8 cellular contexts compared by ENCODE assay signal in the genomic region with DNA sequence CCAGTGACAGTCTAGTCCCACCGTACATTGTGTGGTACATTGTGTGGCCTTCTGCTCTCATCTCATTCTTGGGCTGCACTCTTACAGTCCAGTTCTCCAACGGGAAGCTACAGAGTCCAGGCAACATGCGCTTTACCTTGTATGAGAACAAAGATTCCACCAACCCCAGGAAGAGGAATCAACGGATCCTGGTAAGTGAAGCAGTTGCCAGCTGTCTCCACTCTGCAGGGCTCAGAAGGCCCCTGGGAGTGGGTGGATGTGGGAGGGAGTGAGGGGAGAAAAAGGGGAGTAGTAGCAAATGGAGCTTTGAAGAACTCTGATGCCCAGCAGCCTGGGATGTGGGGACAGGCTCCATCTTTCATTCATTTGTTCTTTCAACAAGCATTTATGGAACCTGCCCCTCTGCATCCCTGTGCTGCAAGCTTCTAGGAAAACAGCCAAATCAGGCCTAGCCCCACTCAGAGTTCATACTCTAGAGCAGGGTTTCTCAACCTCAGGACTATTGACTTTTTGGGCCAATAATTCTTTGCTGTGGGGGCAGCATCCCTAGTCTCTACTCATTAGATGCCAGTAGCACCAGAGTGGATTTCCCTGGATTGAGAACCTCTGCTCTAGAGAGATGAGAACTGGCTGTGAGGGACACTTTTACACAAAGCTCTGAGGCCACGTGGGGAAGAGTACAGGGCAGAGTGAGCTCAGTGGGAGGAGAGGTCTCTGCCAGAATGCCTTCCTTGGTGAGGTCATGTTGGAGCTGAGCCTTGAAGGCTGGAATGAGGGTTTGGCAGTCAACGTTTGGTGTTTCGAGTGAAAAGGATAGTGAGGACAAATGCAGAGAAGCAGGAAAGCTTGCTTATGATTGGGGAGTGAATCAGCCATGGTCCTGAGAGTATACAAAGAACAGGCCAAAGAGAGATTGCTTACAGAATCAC. TPM values are rescaled to one million over a fixed set of nuclear protein-coding genes. Genes with fewer than 3 reads are reported as not detected.
DNase-seq lines count a peak whose midpoint lies in the region; ATAC-seq, FAIRE-seq and TF ChIP-seq lines count a peak whose summit lies in the region.

No MANE protein-coding gene starts in this region.

- in situ Hi-C loops in GM12878 (cut with MboI) = loop anchor here (5.0 to 25.0 kb wide), 2 partner anchors 420 to 525 kb away; no protein-coding TSS in a partner anchor

- WGBS in GM12878 (ENCODE audit: insufficient coverage, insufficient replicate concordance, low lambda C conversion rate, missing lambda C conversion rate) = 5% methylated on average over 7 of the region's 7 CpGs
- 25% methylated on average over 7 of the region's 7 CpGs for WGBS in smooth muscle cell (ENCODE audit: low lambda C conversion rate)

- DNase-seq in Calu3 (no peak), LHCN-M2 (ENCODE audit: low read depth) (peak; percentile 65), GM12878 (ENCODE audit: low read depth, low spot score) (no peak), smooth muscle cell (lab: John Stamatoyannopoulos, UW; ENCODE audit: unreplicated experiment) (no peak), posterior vena cava (ENCODE audit: low spot score) (no peak)

- CTCF ChIA-PET in Calu3 (lab: Charles Lee) = no interaction called here
- CTCF ChIA-PET in GM12878 (lab: Yijun Ruan, JAX) = interaction anchor here (0.8 to 3.0 kb wide), 9 partner anchors 9 to 310 kb away, joined by 3 to 13 read pairs (median 4); a partner anchor contains a TSS

- H4K20me1 ChIP-seq in GM12878 (ENCODE audit: control insufficient read depth, insufficient read depth) (no peaks in the 10 kb centered on the region), smooth muscle cell (ENCODE audit: low read depth) (no peaks in the 10 kb centered on the region)

- no peaks in the 10 kb centered on the region for H3K27me3 Mint-ChIP-seq in Calu3 (ENCODE audit: unreplicated experiment)

- RAD21 ChIA-PET in GM12878 (lab: Charles Lee; ENCODE audit: unreplicated experiment) = interaction anchor here (0.8 to 3.7 kb wide), 11 partner anchors 21 to 416 kb away, joined by 3 to 18 read pairs (median 5); a partner anchor contains a TSS

- H3K9ac ChIP-seq in GM12878 (ENCODE audit: control insufficient read depth, insufficient read depth, low read length) (peak overlapping the region; percentile 92), iPS-20b (ENCODE audit: low read depth, low read length) (peak overlapping the region; percentile 81; the same call in 1 of the 2 replicates), smooth muscle cell (ENCODE audit: low read depth) (peak overlapping the region; percentile 66)

- TF ChIP-seq CTCF in Calu3 (IDR thresholded peaks at IDR 0.05; ENCODE audit: unreplicated experiment) = no peak
- no peak for TF ChIP-seq CTCF in GM12878 (IDR thresholded peaks at IDR 0.05 in 2 of 3, conservative IDR thresholded peaks at IDR 0.05 in 1 of 3; ENCODE audit: control insufficient read depth in 2 of 3, extremely low read depth in 1 of 3, insufficient read depth in 1 of 3, low read depth in 3 of 3, low read length in 3 of 3)
- no peak for TF ChIP-seq CTCF in smooth muscle cell (IDR thresholded peaks at IDR 0.05; ENCODE audit: borderline replicate concordance, insufficient read depth, poor library complexity, severe bottlenecking)

- no peak for FAIRE-seq in GM12878 (lab: Jason Lieb, UNC)

- no peak for TF ChIP-seq RAD21 in GM12878 (IDR thresholded peaks at IDR 0.05; ENCODE audit: insufficient read depth, low read depth, low read length)

- H3K27me3 ChIP-seq in GM12878 (replicated peaks in 1 of 2; ENCODE audit: control insufficient read depth in 2 of 2, insufficient read depth in 2 of 2, low read length in 1 of 2) (0 out of 4 replicates have a peak, but pooled peaks cover 0 to under 1% of the 10 kb centered on the region in 2 experiments), iPS-20b (ENCODE audit: insufficient read depth, low read length) (no peaks in the 10 kb centered on the region), smooth muscle cell (ENCODE audit: low read depth) (no peaks in the 10 kb centered on the region)

- BruUV-seq in Calu3 (replicated peaks; lab: Mats Ljungman, UMichigan) (no TSS peak), GM12878 (replicated peaks; lab: Mats Ljungman, UMichigan) (TSS peak; percentile 51)

- peak overlapping the region; percentile 85 for H3K27ac Mint-ChIP-seq in Calu3 (ENCODE audit: unreplicated experiment)

- H3K9me3 ChIP-seq in GM12878 (replicated peaks; ENCODE audit: control insufficient read depth, insufficient read depth, low read length) = no peaks in the 10 kb centered on the region
- H3K9me3 ChIP-seq in iPS-20b (ENCODE audit: insufficient read depth, low read depth, low read length) = no peaks in the 10 kb centered on the region
- no peaks in the 10 kb centered on the region for H3K9me3 ChIP-seq in smooth muscle cell (replicated peaks; ENCODE audit: low read depth)

- no peaks in the 10 kb centered on the region for H3F3A ChIP-seq in smooth muscle cell (ENCODE audit: low read depth)

- POLR2A ChIA-PET in GM12878 (lab: Charles Lee) = interaction anchor here (0.6 to 4.0 kb wide), 12 partner anchors 10 to 348 kb away, joined by 3 to 28 read pairs (median 4); a partner anchor contains a TSS

- H3K9me3 Mint-ChIP-seq in Calu3 (ENCODE audit: low read depth, unreplicated experiment) = no peaks in the 10 kb centered on the region

- H3K4me3 Mint-ChIP-seq in Calu3 (ENCODE audit: low read depth, unreplicated experiment) = peak overlapping the region; percentile 75

- no peak for TF ChIP-seq EP300 in GM12878 (IDR thresholded peaks at IDR 0.05; ENCODE audit: borderline replicate concordance in 1 of 2, control insufficient read depth in 1 of 2, low read depth in 2 of 2, low read length in 2 of 2)

- peak overlapping the region; percentile 100 for H3K4me3 ChIP-seq in GM12878
- peak overlapping the region; percentile 89 for H3K4me3 ChIP-seq in iPS-20b (ENCODE audit: low read length)
- peak overlapping the region; percentile 60 for H3K4me3 ChIP-seq in smooth muscle cell

- TF ChIP-seq POLR2A in GM12878 (IDR thresholded peaks at IDR 0.05; ENCODE audit: low read depth, low read length) = no peak

- peaks cover 31% of the 10 kb centered on the region for H3K79me2 ChIP-seq in GM12878 (ENCODE audit: control insufficient read depth, insufficient read depth, low read length)
- H3K79me2 ChIP-seq in smooth muscle cell (ENCODE audit: low read depth) = no peaks in the 10 kb centered on the region

- SMC1A ChIA-PET in GM12878 (lab: Charles Lee; ENCODE audit: uncharacterized antibody, unreplicated experiment) = interaction anchor here (0.7 to 4.9 kb wide), 17 partner anchors 9 to 614 kb away, joined by 3 to 21 read pairs (median 5); a partner anchor contains a TSS

- H3K4me2 ChIP-seq in GM12878 (ENCODE audit: control insufficient read depth, insufficient read depth) = peak overlapping the region; percentile 99
- peak overlapping the region; percentile 96 for H3K4me2 ChIP-seq in smooth muscle cell

- peaks cover 13% of the 10 kb centered on the region for H3K36me3 Mint-ChIP-seq in Calu3 (ENCODE audit: insufficient read depth, unreplicated experiment)

- peak overlapping the region; percentile 71 for H3K27ac ChIP-seq in GM12878 (ENCODE audit: control insufficient read depth, insufficient read depth)
- no peak overlapping the region for H3K27ac ChIP-seq in iPS-20b (ENCODE audit: low read length)
- H3K27ac ChIP-seq in smooth muscle cell (ENCODE audit: low read depth) = peak overlapping the region; percentile 38

- H3K4me1 ChIP-seq in GM12878 (ENCODE audit: control insufficient read depth, insufficient read depth, low read length) (peaks cover 14% of the 10 kb centered on the region), iPS-20b (ENCODE audit: insufficient read depth, low read length) (peaks cover 6% of the 10 kb centered on the region; the same call in 1 of the 2 replicates), smooth muscle cell (ENCODE audit: low read depth) (peaks cover 12% of the 10 kb centered on the region)

- H2AFZ ChIP-seq in GM12878 (ENCODE audit: control insufficient read depth, low read depth, low read length) (peak overlapping the region; percentile 94; the same call in 1 of the 2 replicates), smooth muscle cell (ENCODE audit: low read depth) (peak overlapping the region; percentile 68)

- H3K36me3 ChIP-seq in GM12878 (ENCODE audit: control insufficient read depth in 2 of 2, insufficient read depth in 2 of 2, low read length in 1 of 2) = peaks cover 0 to 9% of the 10 kb centered on the region in 2 experiments; a peak in 1 of 4 replicates
- peaks cover 46% of the 10 kb centered on the region for H3K36me3 ChIP-seq in iPS-20b (ENCODE audit: insufficient read depth, low read depth, low read length)
- H3K36me3 ChIP-seq in smooth muscle cell (ENCODE audit: low read depth) = peaks cover 8% of the 10 kb centered on the region

- intact Hi-C loops in Calu3 (cut with micrococcal nuclease; ENCODE audit: unreplicated experiment) (no loop called here), GM12878 (cut with micrococcal nuclease; ENCODE audit: unreplicated experiment) (loop anchor here (2.0 to 10.0 kb wide), 3 partner anchors 90 to 298 kb away; a partner anchor contains a TSS), posterior vena cava (cut with DNase I) (no loop called here)

- peaks cover 3% of the 10 kb centered on the region for H3K4me1 Mint-ChIP-seq in Calu3 (ENCODE audit: low read depth, unreplicated experiment)

- peak; percentile 22 for ATAC-seq in GM12878
- ATAC-seq in HG03460 (IDR thresholded peaks at IDR 0.05; ENCODE audit: unreplicated experiment) = no peak
- ATAC-seq in GM18498 (IDR thresholded peaks at IDR 0.05; ENCODE audit: unreplicated experiment) = no peak

RNA-seq across cellular contexts. Expression of a gene that starts 1.1 kb away (rescaled TPM):
- total RNA-seq in Calu3 (2022) (11.9 and 12.5 TPM in 2 replicates), LHCN-M2 (2014; rRNA removed) (31.7 and 32.8 TPM in 2 replicates), GM12878 (2014; rRNA removed) (52.1 and 57.9 TPM in 2 replicates), GM12878 (2014; rRNA removed; fragmentation: Illumina TruSeq; extraction: Trizol) (66.7 and 71.3 TPM in 2 replicates), GM12878 (2021) (47.7 and 48.7 TPM in 2 replicates), smooth muscle cell (10.9 and 16.8 TPM in 2 replicates), posterior vena cava (10 to 100 TPM; 16.9 to 18.5 TPM)
- 19.4 TPM for polyA plus RNA-seq in LHCN-M2 (2012)
- 30.1 and 31.2 TPM in 2 replicates for total RNA-seq in GM12878 (2013; cell fraction: nucleolus; rRNA removed)
- polyA plus RNA-seq in GM12878 (2011; ENCODE audit: low read depth) = 30.2 TPM
- polyA plus RNA-seq in GM12878 (2011; rRNA removed) (59.7 and 61.1 TPM in 2 replicates), GM12878 (2014; fragmentation: Illumina TruSeq; extraction: Trizol) (65.0 and 66.6 TPM in 2 replicates), GM12878 (2014; fragmentation: Nextera tagmentation; extraction: Ambion mirVana) (10 to 100 TPM; 13.7 to 27.6 TPM), GM12878 (2014; rRNA removed) (55.7 and 57.2 TPM in 2 replicates), GM12878 (2016; fragmentation: Nextera tagmentation; extraction: Ambion mirVana) (10 to 100 TPM; 31.4 to 33.3 TPM), smooth muscle cell (9.0 and 12.6 TPM in 2 replicates)
- 47.2 and 51.1 TPM in 2 replicates for polyA plus RNA-seq in GM12878 (2011; cell fraction: cytosol; rRNA removed)
- 20.2 and 27.6 TPM in 2 replicates for polyA plus RNA-seq in GM12878 (2011; cell fraction: nucleus; rRNA removed)
- 32.5 and 42.2 TPM in 2 replicates for polyA plus RNA-seq in GM12878 (2012)
- 53.8 and 63.4 TPM in 2 replicates for polyA minus RNA-seq in GM12878 (2011; rRNA and poly(A)+ RNA removed)
- polyA minus RNA-seq in GM12878 (2011; cell fraction: cytosol; rRNA and poly(A)+ RNA removed) = 15.1 and 19.5 TPM in 2 replicates
- 13.3 and 21.4 TPM in 2 replicates for polyA minus RNA-seq in GM12878 (2011; cell fraction: nucleus; rRNA and poly(A)+ RNA removed)

RNA-seq across cellular contexts. Expression of a gene that starts 21.6 kb away (rescaled TPM):
- 4.7 and 5.3 TPM in 2 replicates for total RNA-seq in Calu3 (2022)
- total RNA-seq in LHCN-M2 (2014; rRNA removed) = 6.7 and 6.9 TPM in 2 replicates
- 3.8 TPM for polyA plus RNA-seq in LHCN-M2 (2012)
- 35.8 and 37.5 TPM in 2 replicates for total RNA-seq in GM12878 (2013; cell fraction: nucleolus; rRNA removed)
- total RNA-seq in GM12878 (2014; rRNA removed) = 12.8 and 15.6 TPM in 2 replicates
- total RNA-seq in GM12878 (2014; rRNA removed; fragmentation: Illumina TruSeq; extraction: Trizol) = 11.4 and 12.2 TPM in 2 replicates
- total RNA-seq in GM12878 (2021) = 12.7 and 13.3 TPM in 2 replicates
- 9.4 TPM for polyA plus RNA-seq in GM12878 (2011; ENCODE audit: low read depth)
- polyA plus RNA-seq in GM12878 (2011; rRNA removed) = 29.2 and 32.5 TPM in 2 replicates
- polyA plus RNA-seq in GM12878 (2011; cell fraction: cytosol; rRNA removed) = 23.3 and 26.5 TPM in 2 replicates
- 31.1 and 48.9 TPM in 2 replicates for polyA plus RNA-seq in GM12878 (2011; cell fraction: nucleus; rRNA removed)
- 11.2 and 14.0 TPM in 2 replicates for polyA plus RNA-seq in GM12878 (2012)
- polyA plus RNA-seq in GM12878 (2014; fragmentation: Illumina TruSeq; extraction: Trizol) = 14.3 and 14.5 TPM in 2 replicates
- polyA plus RNA-seq in GM12878 (2014; fragmentation: Nextera tagmentation; extraction: Ambion mirVana) = 1 to 10 TPM; 1.4 to 2.5 TPM
- polyA plus RNA-seq in GM12878 (2014; rRNA removed) = 13.0 and 13.2 TPM in 2 replicates
- polyA plus RNA-seq in GM12878 (2016; fragmentation: Nextera tagmentation; extraction: Ambion mirVana) = 1 to 10 TPM; 4.5 to 4.6 TPM
- polyA minus RNA-seq in GM12878 (2011; rRNA and poly(A)+ RNA removed) = 30.5 and 31.2 TPM in 2 replicates
- polyA minus RNA-seq in GM12878 (2011; cell fraction: cytosol; rRNA and poly(A)+ RNA removed) = 8.2 and 9.6 TPM in 2 replicates
- 13.8 and 19.0 TPM in 2 replicates for polyA minus RNA-seq in GM12878 (2011; cell fraction: nucleus; rRNA and poly(A)+ RNA removed)
- total RNA-seq in smooth muscle cell = 21.8 and 29.0 TPM in 2 replicates
- polyA plus RNA-seq in smooth muscle cell = 4.2 and 4.3 TPM in 2 replicates
- 1 to 10 TPM; 6.9 to 7.4 TPM for total RNA-seq in posterior vena cava
